ENCODE assay signal across 8 cellular contexts in genomic region chr6:70415247-70415646, GRCh38. TPM values are rescaled to one million over a fixed set of nuclear protein-coding genes. Genes with fewer than 3 reads are reported as not detected.
DNase-seq lines count a peak whose midpoint lies in the region; ATAC-seq and TF ChIP-seq lines count a peak whose summit lies in the region.
"Had no signal": no experiment of that assay in that cellular context is flagged by ENCODE, and none has a peak within 500 bp of the region (broad histone marks: within the 10 kb centered on the region; RNA-seq: fewer than 3 reads in every experiment).

No MANE protein-coding gene starts in this region.

- peaks cover 31% of the 10 kb centered on the region for H3K36me3 ChIP-seq in HUES64 (ENCODE audit: insufficient read depth, low read length)
- H3K36me3 ChIP-seq in neural cell (ENCODE audit: insufficient read depth, low read length), result no peaks in the 10 kb centered on the region
- H3K36me3 ChIP-seq in left lung, result peaks cover 0 to 18% of the 10 kb centered on the region in 2 donors
- H3K36me3 ChIP-seq: uterus had no signal

- no peak for ATAC-seq in activated naive CD8-positive, alpha-beta T cell treated with anti-CD3 and anti-CD28 coated beads, Interleukin-2, amount 50 U/mL, for 24 hours
- ATAC-seq in HG03175 (IDR thresholded peaks at IDR 0.05; ENCODE audit: unreplicated experiment), result no peak
- no peak for ATAC-seq in left lung

- TF ChIP-seq EP300 in neural cell (conservative IDR thresholded peaks at IDR 0.05; ENCODE audit: poor library complexity, severe bottlenecking), result no peak

- peaks cover 38% of the 10 kb centered on the region for H3K79me2 ChIP-seq in neural cell (replicated peaks; ENCODE audit: insufficient read depth, low read length)

- peaks cover 24% of the 10 kb centered on the region for H3K4me1 Mint-ChIP-seq in activated naive CD8-positive, alpha-beta T cell treated with anti-CD3 and anti-CD28 coated beads, Interleukin-2, amount 50 U/mL, for 24 hours

- no peaks in the 10 kb centered on the region for H3F3A ChIP-seq in neural cell (ENCODE audit: insufficient read depth, low read length, poor library complexity, severe bottlenecking)

- H3K27me3 ChIP-seq in HUES64 (ENCODE audit: insufficient read depth, low read length) (no peaks in the 10 kb centered on the region), neural cell (ENCODE audit: insufficient read depth, low read depth, low read length) (no peaks in the 10 kb centered on the region), left lung (no peaks in the 10 kb centered on the region)
- H3K27me3 ChIP-seq: uterus had no signal

- H3K36me3 Mint-ChIP-seq in activated naive CD8-positive, alpha-beta T cell treated with anti-CD3 and anti-CD28 coated beads, Interleukin-2, amount 50 U/mL, for 24 hours (ENCODE audit: low read depth), result peaks cover 10% of the 10 kb centered on the region

- no peak overlapping the region for H2AFZ ChIP-seq in neural cell (ENCODE audit: low read depth, low read length)

- H3K9ac ChIP-seq in HUES64 (ENCODE audit: low read depth, low read length) (no peak overlapping the region), neural cell (ENCODE audit: low read length) (no peak overlapping the region)

- TF ChIP-seq CTCF in GM12864 (IDR thresholded peaks at IDR 0.05; ENCODE audit: low read depth, low read length, missing control alignments), result no peak
- no peak for TF ChIP-seq CTCF in neural cell (IDR thresholded peaks at IDR 0.05; ENCODE audit: poor library complexity, severe bottlenecking)
- no peak for TF ChIP-seq CTCF in left lung (IDR thresholded peaks at IDR 0.05)

- H3K27ac ChIP-seq in HUES64 (ENCODE audit: low read depth, low read length) (no peak overlapping the region), neural cell (ENCODE audit: low read length) (no peak overlapping the region), left lung (no peak overlapping the region)

- intact Hi-C loops in left lung (cut with DNase I), result no loop called here

- H3K9me3 Mint-ChIP-seq in activated naive CD8-positive, alpha-beta T cell treated with anti-CD3 and anti-CD28 coated beads, Interleukin-2, amount 50 U/mL, for 24 hours, result no peaks in the 10 kb centered on the region

- peak overlapping the region; percentile 98 for H3K4me2 ChIP-seq in neural cell (ENCODE audit: low read length)

- H4K20me1 ChIP-seq in neural cell (ENCODE audit: insufficient read depth), result no peaks in the 10 kb centered on the region

- H3K9me3 ChIP-seq in HUES64 (ENCODE audit: insufficient read depth, low read depth, low read length) (no peaks in the 10 kb centered on the region), neural cell (ENCODE audit: low read length) (no peaks in the 10 kb centered on the region), left lung (no peaks in the 10 kb centered on the region)
- H3K9me3 ChIP-seq: uterus had no signal

- no peak for TF ChIP-seq RAD21 in neural cell (conservative IDR thresholded peaks at IDR 0.05)

- peaks cover 12% of the 10 kb centered on the region for H3K4me1 ChIP-seq in HUES64 (ENCODE audit: insufficient read depth, low read length)
- H3K4me1 ChIP-seq in left lung, result peaks cover 0 to 14% of the 10 kb centered on the region in 2 donors

- peak overlapping the region; percentile 46 for H3K4me3 Mint-ChIP-seq in activated naive CD8-positive, alpha-beta T cell treated with anti-CD3 and anti-CD28 coated beads, Interleukin-2, amount 50 U/mL, for 24 hours

- H3K9me2 ChIP-seq in neural cell (ENCODE audit: insufficient read depth, low read length), result no peaks in the 10 kb centered on the region

- no peak overlapping the region for H3K27ac Mint-ChIP-seq in activated naive CD8-positive, alpha-beta T cell treated with anti-CD3 and anti-CD28 coated beads, Interleukin-2, amount 50 U/mL, for 24 hours

- H3K4me3 ChIP-seq in GM12864 (ENCODE audit: low read depth, low read length), result peak overlapping the region; percentile 10; the same call in 1 of the 2 replicates
- peak overlapping the region; percentile 86 for H3K4me3 ChIP-seq in HUES64 (ENCODE audit: low read length)
- H3K4me3 ChIP-seq in neural cell (ENCODE audit: low read length), result peak overlapping the region; percentile 74
- H3K4me3 ChIP-seq in left lung, result peak overlapping the region in 1 of 2 donors; percentile 95

- DNase-seq in GM12864 (ENCODE audit: low read depth) (no peak), NCI-H1105 treated with DMSO at 0.1 percent for 48 hours (lab: John Stamatoyannopoulos, UW) (no peak), left lung (no peak)
- no peak for DNase-seq in activated naive CD8-positive, alpha-beta T cell treated with anti-CD3 and anti-CD28 coated beads, Interleukin-2, amount 50 U/mL, for 24 hours
- DNase-seq: uterus had no signal

- peaks cover 3% of the 10 kb centered on the region for H3K27me3 Mint-ChIP-seq in activated naive CD8-positive, alpha-beta T cell treated with anti-CD3 and anti-CD28 coated beads, Interleukin-2, amount 50 U/mL, for 24 hours

TF ChIP-seq in neural cell, 6 proteins besides CTCF, POLR2A, EP300 and RAD21:
- no peak for TF ChIP-seq MXI1 (conservative IDR thresholded peaks at IDR 0.05; ENCODE audit: poor library complexity, severe bottlenecking)

RNA-seq across cellular contexts. Expression of gene FAM135A, which starts 1.9 kb away (rescaled TPM):
- 19.6 TPM for polyA plus RNA-seq in HUES64 (2013, experiment 1 of 2)
- 24.7 TPM for polyA plus RNA-seq in HUES64 (2013, experiment 2 of 2)
- 24.0 and 31.4 TPM in 2 replicates for polyA plus RNA-seq in neural cell
- 82.8 and 86.7 TPM in 2 replicates for polyA minus RNA-seq in neural cell
- 10 to 100 TPM; 26.4 to 28.8 TPM for total RNA-seq in left lung
